In the genomic region with DNA sequence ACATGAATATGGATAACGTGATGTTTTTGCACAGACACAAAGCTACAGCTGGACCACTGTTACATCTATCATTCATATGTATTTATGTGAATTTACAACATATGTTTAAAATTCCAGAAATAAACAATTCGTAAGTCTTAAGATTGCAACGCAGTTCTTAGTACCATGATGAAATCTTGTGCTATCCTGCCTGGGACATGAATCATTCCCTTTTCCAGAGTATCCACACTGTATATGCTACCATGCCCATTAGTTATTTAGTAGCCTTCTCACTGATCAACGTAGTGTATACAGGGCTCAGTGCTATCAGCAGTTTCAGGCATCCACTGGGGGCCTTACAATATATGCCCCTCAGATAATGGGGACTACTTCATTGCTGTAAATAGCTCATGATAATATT, we compare ENCODE assay signal across 1 cellular context.
TF ChIP-seq lines count a peak whose summit lies in the region.

No MANE protein-coding gene starts in this region.

TF ChIP-seq in IMR-90, 13 proteins besides CTCF, POLR2A, EP300 and RAD21:
- TF ChIP-seq ELK1 (IDR thresholded peaks at IDR 0.05; ENCODE audit: borderline replicate concordance, low read depth, low read length): no peak
- peak; percentile 39 for TF ChIP-seq RCOR1 (IDR thresholded peaks at IDR 0.05; ENCODE audit: insufficient replicate concordance, low read length)
- peak; percentile 35; the same call in 1 of the 2 replicates for TF ChIP-seq FOS (IDR thresholded peaks at IDR 0.05; ENCODE audit: low read depth, low read length)
- no peak for TF ChIP-seq CHD1 (IDR thresholded peaks at IDR 0.05; ENCODE audit: low read depth, low read length)
- TF ChIP-seq CEBPB (IDR thresholded peaks at IDR 0.05; ENCODE audit: low read depth, low read length): peak; percentile 95
- TF ChIP-seq BHLHE40 (IDR thresholded peaks at IDR 0.05; ENCODE audit: low read depth, low read length): no peak
- no peak for TF ChIP-seq MAZ (IDR thresholded peaks at IDR 0.05; ENCODE audit: borderline replicate concordance, low read depth, low read length)
